19 cellular contexts compared by ENCODE assay signal in genomic region chr16:83606486-83607030, GRCh38.
DNase-seq lines count a peak whose midpoint lies in the region; ATAC-seq, FAIRE-seq and TF ChIP-seq lines count a peak whose summit lies in the region.
"Had no signal": no experiment of that assay in that cellular context is flagged by ENCODE, and none has a peak within 500 bp of the region (broad histone marks: within the 10 kb centered on the region; RNA-seq: fewer than 3 reads in every experiment).

No MANE protein-coding gene starts in this region.

- ATAC-seq in HepG2 (peak; percentile 58; the same call in 2 of the 3 replicates), right lobe of liver (no peak), GM19452 (IDR thresholded peaks at IDR 0.05; ENCODE audit: unreplicated experiment) (no peak)
- no peak for ATAC-seq in activated CD8-positive, alpha-beta T cell treated with anti-CD3 and anti-CD28 coated beads for 36 hours
- ATAC-seq: activated naive CD8-positive, alpha-beta T cell treated with anti-CD3 and anti-CD28 coated beads, Interleukin-2, amount 50 U/mL, for 24 hours had no signal

- no peaks in the 10 kb centered on the region for H3K79me2 ChIP-seq in HepG2 (ENCODE audit: insufficient read depth, low read length)
- H3K79me2 ChIP-seq in OCI-LY7 (ENCODE audit: insufficient read depth, low read depth, low read length): no peaks in the 10 kb centered on the region

- CTCF ChIA-PET in HepG2 (lab: Yijun Ruan, JAX; ENCODE audit: low intra/inter-chr PET ratio, low total read pairs) (no interaction called here), OCI-LY7 (lab: Charles Lee; ENCODE audit: unreplicated experiment) (no interaction called here)
- CTCF ChIA-PET in activated CD8-positive, alpha-beta T cell treated with anti-CD3 and anti-CD28 coated beads for 36 hours (lab: Charles Lee): no interaction called here

- TF ChIP-seq CTCF in HepG2 (CRISPR knock-in tag; IDR thresholded peaks at IDR 0.05) (no peak), right lobe of liver (IDR thresholded peaks at IDR 0.05) (no peak), OCI-LY7 (conservative IDR thresholded peaks at IDR 0.05; ENCODE audit: low read length) (no peak)
- TF ChIP-seq CTCF in activated CD8-positive, alpha-beta T cell treated with anti-CD3 and anti-CD28 coated beads for 36 hours (IDR thresholded peaks at IDR 0.05): no peak

- intact Hi-C loops in HepG2 (cut with micrococcal nuclease; ENCODE audit: unreplicated experiment): no loop called here
- intact Hi-C loops in right lobe of liver (cut with DNase I): no loop called here
- intact Hi-C loops in OCI-LY7 (cut with micrococcal nuclease; ENCODE audit: unreplicated experiment): no loop called here
- intact Hi-C loops in activated CD8-positive, alpha-beta T cell treated with anti-CD3 and anti-CD28 coated beads for 36 hours (cut with micrococcal nuclease): no loop called here

- no peak overlapping the region for H3K9ac ChIP-seq in HepG2 (ENCODE audit: insufficient read depth, low read depth, low read length)

- H3K4me3 Mint-ChIP-seq in activated CD8-positive, alpha-beta T cell treated with anti-CD3 and anti-CD28 coated beads for 36 hours: no peak overlapping the region
- H3K4me3 Mint-ChIP-seq: activated naive CD8-positive, alpha-beta T cell treated with anti-CD3 and anti-CD28 coated beads, Interleukin-2, amount 50 U/mL, for 24 hours; activated T-helper 1 cell treated with anti-CD3 and anti-CD28 coated beads, Interleukin-12 subunit alpha, Interleukin-12 subunit beta, Interleukin-2, Interleukin-4 antibody, amounts not matched to agents 30 ng/mL and 10 ng/mL and 1 ng/mL, durations not matched to agents 14 hours and 24 hours and 36 hours; mesothelial cell of epicardium; T-helper 1 cell treated with Interleukin-12 subunit alpha and Interleukin-12 subunit beta and Interleukin-4 antibody, amounts not matched to agents 30 μg/mL and 1 μg/mL, for 36 hours had no signal

- H4K20me1 ChIP-seq in HepG2 (ENCODE audit: insufficient read depth, low read length) (no peaks in the 10 kb centered on the region), OCI-LY7 (ENCODE audit: insufficient read depth, low read length) (no peaks in the 10 kb centered on the region)

- FAIRE-seq in HepG2 (lab: Jason Lieb, UNC): no peak
- FAIRE-seq: kidney had no signal

- no TSS peak for BruUV-seq in HepG2 (replicated peaks; lab: Mats Ljungman, UMichigan)
- no TSS peak for BruUV-seq in OCI-LY7 (replicated peaks; lab: Mats Ljungman, UMichigan)

- H3K36me3 ChIP-seq in HepG2 (replicated peaks in 1 of 2; ENCODE audit: control insufficient read depth in 1 of 2, insufficient read depth in 2 of 2, low read length in 2 of 2) (no peaks in the 10 kb centered on the region), right lobe of liver (no peaks in the 10 kb centered on the region), OCI-LY7 (ENCODE audit: insufficient read depth, low read length) (no peaks in the 10 kb centered on the region)
- H3K36me3 ChIP-seq: breast epithelium had no signal

- POLR2A ChIA-PET in HepG2 (lab: Yijun Ruan, JAX) (no interaction called here), OCI-LY7 (lab: Charles Lee) (no interaction called here)
- POLR2A ChIA-PET in activated CD8-positive, alpha-beta T cell treated with anti-CD3 and anti-CD28 coated beads for 36 hours (lab: Charles Lee): no interaction called here

- H3K27ac ChIP-seq in HepG2 (ENCODE audit: extremely low read length, insufficient read depth, low read length) (no peak overlapping the region), right lobe of liver (no peak overlapping the region), OCI-LY7 (ENCODE audit: low read depth, low read length, poor library complexity, severe bottlenecking) (no peak overlapping the region)
- H3K27ac ChIP-seq: breast epithelium, dorsolateral prefrontal cortex had no signal

- TF ChIP-seq POLR2A in HepG2 (IDR thresholded peaks at IDR 0.05; ENCODE audit: insufficient read depth in 1 of 2, low read depth in 2 of 2, low read length in 2 of 2) (no peak), right lobe of liver (IDR thresholded peaks at IDR 0.05) (no peak)

- WGBS in HepG2 (ENCODE audit: low lambda C conversion rate): 36% methylated on average over 7 of the region's 7 CpGs
- 47% methylated on average over 6 of the region's 7 CpGs for WGBS in right lobe of liver (ENCODE audit: insufficient coverage, low coverage, low lambda C conversion rate, missing lambda C conversion rate)

- H3K4me2 ChIP-seq in HepG2 (ENCODE audit: low read depth, low read length): no peak overlapping the region
- no peak overlapping the region for H3K4me2 ChIP-seq in OCI-LY7 (ENCODE audit: low read length)

- no peaks in the 10 kb centered on the region for H3K4me1 Mint-ChIP-seq in activated CD8-positive, alpha-beta T cell treated with anti-CD3 and anti-CD28 coated beads for 36 hours (ENCODE audit: low read depth)
- H3K4me1 Mint-ChIP-seq: activated naive CD8-positive, alpha-beta T cell treated with anti-CD3 and anti-CD28 coated beads, Interleukin-2, amount 50 U/mL, for 24 hours; mesothelial cell of epicardium had no signal

- H3K9me3 ChIP-seq in HepG2 (ENCODE audit: low read length) (no peaks in the 10 kb centered on the region), right lobe of liver (no peaks in the 10 kb centered on the region), OCI-LY7 (ENCODE audit: low read length) (no peaks in the 10 kb centered on the region)
- H3K9me3 ChIP-seq: breast epithelium had no signal

- H2AFZ ChIP-seq in HepG2 (ENCODE audit: low read length) (no peak overlapping the region), OCI-LY7 (ENCODE audit: low read length) (no peak overlapping the region)

- H3K9me3 Mint-ChIP-seq in activated CD8-positive, alpha-beta T cell treated with anti-CD3 and anti-CD28 coated beads for 36 hours: no peaks in the 10 kb centered on the region
- H3K9me3 Mint-ChIP-seq: activated T-helper 1 cell treated with anti-CD3 and anti-CD28 coated beads, Interleukin-12 subunit alpha, Interleukin-12 subunit beta, Interleukin-2, Interleukin-4 antibody, amounts not matched to agents 30 ng/mL and 10 ng/mL and 1 ng/mL, durations not matched to agents 14 hours and 24 hours and 36 hours; T-helper 1 cell treated with Interleukin-12 subunit alpha and Interleukin-12 subunit beta and Interleukin-4 antibody, amounts not matched to agents 30 μg/mL and 1 μg/mL, for 36 hours had no signal

- no peaks in the 10 kb centered on the region for H3K9me2 ChIP-seq in OCI-LY7 (ENCODE audit: insufficient read depth, low read length)

- H3K27me3 ChIP-seq in HepG2 (ENCODE audit: control insufficient read depth in 1 of 2, insufficient read depth in 2 of 2, low read length in 2 of 2) (0 out of 5 replicates have a peak, but pooled peaks cover 0 to under 1% of the 10 kb centered on the region in 2 experiments), right lobe of liver (no peaks in the 10 kb centered on the region)
- H3K27me3 ChIP-seq: breast epithelium, dorsolateral prefrontal cortex had no signal

- TF ChIP-seq EP300 in HepG2 (IDR thresholded peaks at IDR 0.05; ENCODE audit: low read depth in 2 of 2, low read length in 2 of 2): no peak
- no peak for TF ChIP-seq EP300 in HepG2 (CRISPR knock-in tag; IDR thresholded peaks at IDR 0.05; ENCODE audit: borderline replicate concordance)

- DNase-seq in HepG2 (ENCODE audit: low spot score) (no peak), right lobe of liver (no peak), OCI-LY7 (ENCODE audit: low spot score) (peak; percentile 10), germinal center (ENCODE audit: low spot score) (peak; percentile 6), nucleus accumbens (lab: John Stamatoyannopoulos, UW) (no peak), cerebellum (ENCODE audit: low spot score) (no peak)
- DNase-seq in activated CD8-positive, alpha-beta T cell treated with anti-CD3 and anti-CD28 coated beads for 36 hours: no peak
- DNase-seq: activated naive CD8-positive, alpha-beta T cell treated with anti-CD3 and anti-CD28 coated beads, Interleukin-2, amount 50 U/mL, for 24 hours; dorsolateral prefrontal cortex; hippocampal formation; IMR-90; kidney; NCI-H1092; NCI-H2171 had no signal

- H3K4me1 ChIP-seq in HepG2 (ENCODE audit: insufficient read depth, low read length) (no peaks in the 10 kb centered on the region), right lobe of liver (no peaks in the 10 kb centered on the region), OCI-LY7 (ENCODE audit: insufficient read depth, low read length, poor library complexity, severe bottlenecking) (no peaks in the 10 kb centered on the region)
- H3K4me1 ChIP-seq: breast epithelium had no signal

- in situ Hi-C loops in HepG2 (cut with HindIII; ENCODE audit: extremely low pct_ligation_motif_present, low pct_unique_long_range_greater_than_20kb): no loop called here

- no peak overlapping the region for H3K27ac Mint-ChIP-seq in activated CD8-positive, alpha-beta T cell treated with anti-CD3 and anti-CD28 coated beads for 36 hours
- H3K27ac Mint-ChIP-seq: activated naive CD8-positive, alpha-beta T cell treated with anti-CD3 and anti-CD28 coated beads, Interleukin-2, amount 50 U/mL, for 24 hours; activated T-helper 1 cell treated with anti-CD3 and anti-CD28 coated beads, Interleukin-12 subunit alpha, Interleukin-12 subunit beta, Interleukin-2, Interleukin-4 antibody, amounts not matched to agents 30 ng/mL and 10 ng/mL and 1 ng/mL, durations not matched to agents 14 hours and 24 hours and 36 hours; mesothelial cell of epicardium; T-helper 1 cell treated with Interleukin-12 subunit alpha and Interleukin-12 subunit beta and Interleukin-4 antibody, amounts not matched to agents 30 μg/mL and 1 μg/mL, for 36 hours had no signal

- TF ChIP-seq RAD21 in HepG2 (CRISPR knock-in tag; IDR thresholded peaks at IDR 0.05): no peak

- H3K4me3 ChIP-seq in HepG2 (replicated peaks in 1 of 3; ENCODE audit: insufficient read depth in 1 of 3, low read depth in 2 of 3, low read length in 3 of 3) (no peak overlapping the region), right lobe of liver (no peak overlapping the region), OCI-LY7 (ENCODE audit: low read depth, low read length, poor library complexity, severe bottlenecking) (no peak overlapping the region)
- H3K4me3 ChIP-seq: breast epithelium, dorsolateral prefrontal cortex had no signal

- H3K36me3 Mint-ChIP-seq in activated CD8-positive, alpha-beta T cell treated with anti-CD3 and anti-CD28 coated beads for 36 hours (ENCODE audit: low read depth): no peaks in the 10 kb centered on the region
- H3K36me3 Mint-ChIP-seq: mesothelial cell of epicardium had no signal

- H3K27me3 Mint-ChIP-seq in activated CD8-positive, alpha-beta T cell treated with anti-CD3 and anti-CD28 coated beads for 36 hours: no peaks in the 10 kb centered on the region
- H3K27me3 Mint-ChIP-seq: activated naive CD8-positive, alpha-beta T cell treated with anti-CD3 and anti-CD28 coated beads, Interleukin-2, amount 50 U/mL, for 24 hours had no signal

TF ChIP-seq in HepG2, 621 proteins besides CTCF, POLR2A, EP300 and RAD21 (continues in another document):
- no peak for TF ChIP-seq HMG20B (CRISPR knock-in tag; conservative IDR thresholded peaks at IDR 0.05)
- TF ChIP-seq ZNF562 (CRISPR knock-in tag; IDR thresholded peaks at IDR 0.05; ENCODE audit: borderline replicate concordance): no peak

Comparison
In these comparisons a context has a peak if more than half of its experiments do, and no peak if none do; other contexts are left out.
1. DNase-seq: peak in OCI-LY7 (single experiment) and germinal center (single experiment); none in HepG2 (single experiment), right lobe of liver (0 of 3), nucleus accumbens (0 of 56), activated CD8-positive, alpha-beta T cell treated with anti-CD3 and anti-CD28 coated beads for 36 hours (single experiment) and cerebellum (single experiment).